8 cellular contexts compared by ENCODE assay signal in the genomic region with DNA sequence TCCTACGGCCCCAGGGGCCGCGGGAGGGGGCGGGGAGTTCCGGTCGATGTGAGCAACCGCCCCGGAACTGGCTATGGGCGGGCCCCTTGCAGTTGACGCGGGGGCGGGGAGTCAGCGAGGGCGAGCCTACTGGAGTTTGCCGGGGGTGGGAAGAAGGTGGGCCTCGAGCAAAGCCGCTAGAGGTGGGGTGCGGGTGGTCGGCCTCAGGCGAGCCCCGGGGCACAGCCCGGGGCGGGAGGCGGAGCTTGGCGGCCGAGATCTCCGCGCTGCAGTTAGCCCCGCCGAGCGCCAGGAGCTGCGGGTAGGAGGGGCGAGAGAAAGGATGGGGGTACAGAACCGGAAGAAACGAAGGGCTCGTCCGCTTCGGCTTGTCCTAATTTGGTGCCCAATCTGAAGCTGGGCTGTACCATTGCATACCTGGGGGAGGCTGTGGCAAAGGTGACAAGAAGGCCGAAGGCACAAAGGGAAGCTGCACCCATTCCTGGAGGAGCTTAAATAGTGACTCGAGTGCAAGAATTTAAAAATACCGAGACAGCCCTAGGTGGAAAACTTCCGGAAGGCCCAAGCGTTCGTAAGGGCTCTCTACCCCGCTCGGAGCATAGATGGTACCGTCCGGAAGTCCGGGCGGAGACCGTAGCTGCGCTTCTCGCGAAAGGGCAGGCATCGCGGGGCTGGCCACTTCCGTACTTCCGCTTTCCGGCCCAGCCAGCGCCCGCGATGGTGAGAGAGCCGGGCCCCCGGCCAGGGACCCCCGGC. TPM values are rescaled to one million over a fixed set of nuclear protein-coding genes. Genes with fewer than 3 reads are reported as not detected.
DNase-seq lines count a peak whose midpoint lies in the region; ATAC-seq and TF ChIP-seq lines count a peak whose summit lies in the region.

A gene (plus strand): TSS at position 678 of the 756 bp plus-strand sequence. CDS start 40 bp downstream, at position 718.
A gene with protein sequence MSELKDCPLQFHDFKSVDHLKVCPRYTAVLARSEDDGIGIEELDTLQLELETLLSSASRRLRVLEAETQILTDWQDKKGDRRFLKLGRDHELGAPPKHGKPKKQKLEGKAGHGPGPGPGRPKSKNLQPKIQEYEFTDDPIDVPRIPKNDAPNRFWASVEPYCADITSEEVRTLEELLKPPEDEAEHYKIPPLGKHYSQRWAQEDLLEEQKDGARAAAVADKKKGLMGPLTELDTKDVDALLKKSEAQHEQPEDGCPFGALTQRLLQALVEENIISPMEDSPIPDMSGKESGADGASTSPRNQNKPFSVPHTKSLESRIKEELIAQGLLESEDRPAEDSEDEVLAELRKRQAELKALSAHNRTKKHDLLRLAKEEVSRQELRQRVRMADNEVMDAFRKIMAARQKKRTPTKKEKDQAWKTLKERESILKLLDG (minus strand): TSS at position 69 of the 756 bp plus-strand sequence. CDS start 1,007 bp downstream, outside the sequence.

- DNase-seq in GM13977 (ENCODE audit: low spot score) (peak; percentile 93), NCI-H146 (lab: John Stamatoyannopoulos, UW) (peak; percentile 94), T-cell (peak; percentile 78 to 93 (median 89)), cardiac septum (ENCODE audit: low spot score) (peak; percentile 97), pons (ENCODE audit: low spot score) (peak; percentile 97), transverse colon (peak; percentile 94)

- 0 to 1% (median 0%) methylated on average over 65 of the region's 65 CpGs for WGBS in adipose tissue, 3 donors
- 1% methylated on average over 62 of the region's 65 CpGs; no CpG with 5 or more reads in 1 of the 2 donors for WGBS in transverse colon (ENCODE audit: low coverage in 1 of 2), 2 donors

- no peaks in the 10 kb centered on the region for H3K27me3 ChIP-seq in transverse colon

- H3K4me3 ChIP-seq in transverse colon = peak within 1 kb of the TSS; percentile 70 to 99 (median 92)

- intact Hi-C loops in cardiac septum (cut with DNase I) (loop anchor here (1.0 to 5.0 kb wide), 4 partner anchors 18 to 100 kb away; a partner anchor contains a TSS), transverse colon (cut with DNase I; ENCODE audit: low total_unique reads) (no loop called here)

- H3K4me1 ChIP-seq in transverse colon = peaks cover 16 to 42% (median 26%) of the 10 kb centered on the region in 4 donors

- peak; percentile 84 for TF ChIP-seq POLR2A in transverse colon (IDR thresholded peaks at IDR 0.05)

- in situ Hi-C loops in GM13977 (cut with MboI; ENCODE audit: low pct_unique_long_range_greater_than_20kb, low sequenced_read_pairs, unreplicated experiment) (no loop called here), transverse colon (cut with MboI; ENCODE audit: low pct_ligation_motif_present in 1 of 4, low pct_unique_long_range_greater_than_20kb in 1 of 4, low sequenced_read_pairs in 3 of 4) (no loop called here)

- H3K36me3 Mint-ChIP-seq in T-cell = peaks cover 34% of the 10 kb centered on the region

- H3K4me1 Mint-ChIP-seq in T-cell = peaks cover 70 to 76% (median 73%) of the 10 kb centered on the region in 3 donors

- H3K4me3 Mint-ChIP-seq in T-cell = peak within 1 kb of the TSS; percentile 95 to 99 (median 96)

- H3K27ac Mint-ChIP-seq in T-cell = peak within 1 kb of the TSS; percentile 100

- no peaks in the 10 kb centered on the region for H3K9me3 ChIP-seq in transverse colon

- CTCF ChIA-PET in T-cell (lab: Charles Lee) = interaction anchor here (0.5 to 1.4 kb wide), 12 partner anchors 8 to 471 kb away, joined by 3 to 9 read pairs (median 3); a partner anchor contains a TSS

- no peak for TF ChIP-seq CTCF in GM13977 (IDR thresholded peaks at IDR 0.05; ENCODE audit: extremely low read depth, insufficient read depth, missing control alignments)
- TF ChIP-seq CTCF in transverse colon (IDR thresholded peaks at IDR 0.05) = peak in 3 of 5 experiments; percentile 27 to 48 (median 43)

- TF ChIP-seq EP300 in transverse colon (IDR thresholded peaks at IDR 0.05; ENCODE audit: low read depth) = no peak

- POLR2A ChIA-PET in T-cell (lab: Charles Lee) = interaction anchor here (0.5 to 1.1 kb wide), 7 partner anchors 11 to 112 kb away, joined by 3 to 10 read pairs (median 4); a partner anchor contains a TSS

- H3K9me3 Mint-ChIP-seq in T-cell = no peaks in the 10 kb centered on the region

- no peaks in the 10 kb centered on the region for H3K27me3 Mint-ChIP-seq in T-cell

- peaks cover 0 to 19% (median 7%) of the 10 kb centered on the region in 4 donors for H3K36me3 ChIP-seq in transverse colon

- peak within 1 kb of the TSS; percentile 91 for H3K27ac ChIP-seq in adipose tissue (ENCODE audit: low read depth, low read length)
- H3K27ac ChIP-seq in transverse colon = peak within 1 kb of the TSS; percentile 93 to 99 (median 98)

- ATAC-seq in HG02870 (IDR thresholded peaks at IDR 0.05; ENCODE audit: unreplicated experiment) (peak; percentile 78), T-cell (replicated peaks in 1 of 4) (peak; percentile 84 to 89 (median 86))

RNA-seq across cellular contexts. Expression of the first gene that starts in this region (rescaled TPM):
- 100 to 1,000 TPM; 144 to 160 (median 147) TPM for total RNA-seq in T-cell
- 100 to 1,000 TPM in 2 of 3 donors, 10 to 100 TPM in 1; 68.9 to 121 (median 111) TPM for polyA plus RNA-seq in adipose tissue
- total RNA-seq in cardiac septum = 79.8 TPM
- 100 to 1,000 TPM; 104 to 189 (median 143) TPM for total RNA-seq in transverse colon

RNA-seq across cellular contexts. Expression of the second gene that starts in this region (rescaled TPM):
- 10 to 100 TPM; 29.1 to 46.5 (median 41.1) TPM for total RNA-seq in T-cell
- polyA plus RNA-seq in adipose tissue = 10 to 100 TPM; 21.0 to 49.8 (median 38.0) TPM
- total RNA-seq in cardiac septum = 50.1 TPM
- 100 to 1,000 TPM in 2 of 4 donors, 10 to 100 TPM in 2; 53.7 to 504 (median 92.0) TPM for total RNA-seq in transverse colon

Comparison
In these comparisons a context has a peak if more than half of its experiments do, and no peak if none do; other contexts are left out.
1. Peak in every context shown above with its lines: DNase-seq, ATAC-seq, H3K4me3 ChIP-seq and H3K27ac ChIP-seq.